ENCODE assay signal across 8 cellular contexts in the genomic region with DNA sequence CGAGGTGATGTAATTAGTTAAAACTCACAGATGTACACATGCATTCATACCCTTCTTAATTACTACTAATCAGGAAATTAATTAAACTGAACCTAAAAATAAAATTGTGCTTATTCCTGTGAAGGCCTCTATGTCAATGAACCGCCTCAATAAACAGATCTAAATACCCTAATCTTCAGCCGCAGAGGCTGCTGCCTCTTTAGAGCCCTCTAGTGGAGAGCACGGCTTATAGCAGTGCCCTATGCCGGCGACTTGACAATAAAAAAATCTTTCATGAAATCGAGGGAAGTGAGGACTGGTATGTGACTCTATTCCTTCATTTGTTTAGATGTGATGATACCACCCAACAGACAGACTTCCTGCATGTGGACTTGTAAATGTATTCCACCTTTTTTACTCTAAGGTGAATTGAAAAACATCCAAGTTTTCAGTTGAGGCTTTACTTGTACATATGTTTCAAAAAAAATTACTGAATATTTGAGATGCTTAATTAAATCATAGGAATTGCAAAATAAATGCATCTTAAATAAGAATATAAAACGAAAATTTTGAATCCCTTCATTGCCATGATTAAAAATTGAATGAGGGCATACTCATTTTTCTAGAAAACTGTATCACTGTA. TPM values are rescaled to one million over a fixed set of nuclear protein-coding genes. Genes with fewer than 3 reads are reported as not detected.
DNase-seq lines count a peak whose midpoint lies in the region; TF ChIP-seq lines count a peak whose summit lies in the region.

No MANE protein-coding gene starts in this region.

- no peak overlapping the region for H2BK15ac ChIP-seq in mesenchymal stem cell (ENCODE audit: low read depth, poor library complexity, severe bottlenecking)

- TF ChIP-seq CTCF in GM12864 (IDR thresholded peaks at IDR 0.05; ENCODE audit: low read depth, low read length, missing control alignments) (peak; percentile 90), uterus (IDR thresholded peaks at IDR 0.05) (peak; percentile 34 to 63 (median 48))

- H2BK5ac ChIP-seq in mesenchymal stem cell (ENCODE audit: low read depth, low read length, poor library complexity, severe bottlenecking), result no peak overlapping the region

- no peak overlapping the region for H3K4me2 ChIP-seq in mesenchymal stem cell (ENCODE audit: low read length, poor library complexity, severe bottlenecking)

- no peak overlapping the region for H3K9ac ChIP-seq in SK-N-MC (ENCODE audit: insufficient read length)
- no peak overlapping the region for H3K9ac ChIP-seq in mesenchymal stem cell (ENCODE audit: low read length)

- H3K79me2 ChIP-seq in ACC112 (ENCODE audit: control insufficient read depth, insufficient read depth, low read length, unreplicated experiment), result no peaks in the 10 kb centered on the region

- H2BK120ac ChIP-seq in mesenchymal stem cell (ENCODE audit: low read depth, low read length), result no peak overlapping the region

- H3K9me3 ChIP-seq in HAP-1, result no peaks in the 10 kb centered on the region
- no peaks in the 10 kb centered on the region for H3K9me3 ChIP-seq in SK-N-MC (ENCODE audit: low read depth, low read length)
- no peaks in the 10 kb centered on the region for H3K9me3 ChIP-seq in mesenchymal stem cell (ENCODE audit: control insufficient read depth, low read length)
- H3K9me3 ChIP-seq in uterus, result no peaks in the 10 kb centered on the region

- no peak overlapping the region for H3K18ac ChIP-seq in mesenchymal stem cell (ENCODE audit: low read depth in 1 of 2, low read length in 2 of 2)

- no peak overlapping the region for H4K8ac ChIP-seq in mesenchymal stem cell (ENCODE audit: low read length)

- H2AK5ac ChIP-seq in mesenchymal stem cell (ENCODE audit: low read length, severe bottlenecking), result no peak overlapping the region

- H3K79me1 ChIP-seq in mesenchymal stem cell (replicated peaks; ENCODE audit: low read length, poor library complexity, severe bottlenecking), result no peaks in the 10 kb centered on the region

- no peaks in the 10 kb centered on the region for H3K36me3 ChIP-seq in ACC112 (ENCODE audit: insufficient read depth, low read length)
- H3K36me3 ChIP-seq in HAP-1 (replicated peaks), result no peaks in the 10 kb centered on the region
- no peaks in the 10 kb centered on the region for H3K36me3 ChIP-seq in SK-N-MC (ENCODE audit: insufficient read depth, low read length)
- no peaks in the 10 kb centered on the region for H3K36me3 ChIP-seq in mesenchymal stem cell (ENCODE audit: control insufficient read depth in 1 of 2, insufficient read depth in 2 of 2, low read depth in 1 of 2, low read length in 2 of 2)
- no peaks in the 10 kb centered on the region for H3K36me3 ChIP-seq in uterus

- no peak for TF ChIP-seq POLR2A in uterus (IDR thresholded peaks at IDR 0.05)

- H3K27me3 ChIP-seq in ACC112 (ENCODE audit: insufficient read depth, low read length) (no peaks in the 10 kb centered on the region), HAP-1 (ENCODE audit: low read depth) (no peaks in the 10 kb centered on the region), mesenchymal stem cell (ENCODE audit: control insufficient read depth in 1 of 2, insufficient read depth in 1 of 2, low read length in 2 of 2) (no peaks in the 10 kb centered on the region), uterus (no peaks in the 10 kb centered on the region)

- H3K4ac ChIP-seq in mesenchymal stem cell (ENCODE audit: low read depth in 1 of 2, low read length in 2 of 2), result no peak overlapping the region

- no peak overlapping the region for H2BK12ac ChIP-seq in mesenchymal stem cell (ENCODE audit: low read length in 2 of 2)

- intact Hi-C loops in uterus (cut with DNase I; ENCODE audit: low total_unique reads), result no loop called here

- peaks cover 11% of the 10 kb centered on the region for H3K4me1 ChIP-seq in ACC112 (ENCODE audit: control insufficient read depth, insufficient read depth, low read length, unreplicated experiment)
- no peaks in the 10 kb centered on the region for H3K4me1 ChIP-seq in HAP-1
- H3K4me1 ChIP-seq in mesenchymal stem cell (ENCODE audit: control insufficient read depth, insufficient read depth, low read depth, low read length), result no peaks in the 10 kb centered on the region
- no peaks in the 10 kb centered on the region for H3K4me1 ChIP-seq in uterus

- in situ Hi-C loops in HAP-1 (cut with MboI; ENCODE audit: low sequenced_read_pairs), result no loop called here

- H2AFZ ChIP-seq in ACC112 (ENCODE audit: low read length, unreplicated experiment), result peak overlapping the region; percentile 43
- H2AFZ ChIP-seq in mesenchymal stem cell (ENCODE audit: low read depth, low read length), result no peak overlapping the region

- no peak overlapping the region for H3K14ac ChIP-seq in mesenchymal stem cell (ENCODE audit: low read length in 2 of 2)

- no peak overlapping the region for H3K23ac ChIP-seq in mesenchymal stem cell (ENCODE audit: low read length in 2 of 2)

- no peak for DNase-seq in GM12864 (ENCODE audit: low read depth)
- DNase-seq in HAP-1 (ENCODE audit: low spot score in 2 of 2), result peak; percentile 70 to 77
- DNase-seq in Kasumi-1 (lab: John Stamatoyannopoulos, UW), result peak; percentile 72 to 84
- DNase-seq in SK-N-MC (ENCODE audit: low read depth, low spot score), result no peak
- peak; percentile 60 for DNase-seq in dedifferentiated amniotic fluid mesenchymal stem cell (ENCODE audit: extremely low spot score)
- peak; percentile 65 for DNase-seq in mesenchymal stem cell
- no peak for DNase-seq in uterus

- H3K27ac ChIP-seq in ACC112 (ENCODE audit: low read depth, low read length) (no peak overlapping the region), SK-N-MC (peak overlapping the region; percentile 55; the same call in 1 of the 2 replicates), mesenchymal stem cell (ENCODE audit: low read length, poor library complexity, severe bottlenecking) (no peak overlapping the region), uterus (no peak overlapping the region)

- no peak overlapping the region for H3K4me3 ChIP-seq in ACC112 (ENCODE audit: low read depth, low read length)
- H3K4me3 ChIP-seq in GM12864 (ENCODE audit: low read depth, low read length), result no peak overlapping the region
- no peak overlapping the region for H3K4me3 ChIP-seq in HAP-1
- no peak overlapping the region for H3K4me3 ChIP-seq in SK-N-MC
- no peak overlapping the region for H3K4me3 ChIP-seq in mesenchymal stem cell (ENCODE audit: insufficient read depth in 1 of 2, low read depth in 1 of 2, low read length in 2 of 2)
- H3K4me3 ChIP-seq in uterus, result no peak overlapping the region

- 4% methylated on average over 5 of the region's 8 CpGs for WGBS in mesenchymal stem cell

- H4K91ac ChIP-seq in mesenchymal stem cell (ENCODE audit: low read length), result no peak overlapping the region

RNA-seq across cellular contexts. Expression of a gene that starts 8.3 kb away (rescaled TPM):
- polyA plus RNA-seq in mesenchymal stem cell (2013, experiment 1 of 2), result 0.08 TPM
- polyA plus RNA-seq in mesenchymal stem cell (2013, experiment 2 of 2), result 0.08 TPM
- 10 to 100 TPM in 3 of 4 donors, 1 to 10 TPM in 1; 5.6 to 63.0 (median 16.6) TPM for total RNA-seq in uterus

Comparison
In these comparisons a context has a peak if more than half of its experiments do, and no peak if none do; other contexts are left out.
1. DNase-seq: peak in HAP-1 (2 of 2), Kasumi-1 (2 of 2), dedifferentiated amniotic fluid mesenchymal stem cell (single experiment) and mesenchymal stem cell (single experiment); none in GM12864 (single experiment), SK-N-MC (single experiment) and uterus (0 of 2).